In genomic region chr11:60169264-60169915, GRCh38 we compare ENCODE assay signal across 8 cellular contexts. TPM values are rescaled to one million over a fixed set of nuclear protein-coding genes. Genes with fewer than 3 reads are reported as not detected.
DNase-seq lines count a peak whose midpoint lies in the region; ATAC-seq, FAIRE-seq and TF ChIP-seq lines count a peak whose summit lies in the region.
"Had no signal": no experiment of that assay in that cellular context is flagged by ENCODE, and none has a peak within 500 bp of the region (broad histone marks: within the 10 kb centered on the region; RNA-seq: fewer than 3 reads in every experiment).

No MANE protein-coding gene starts in this region.

- CTCF ChIA-PET in OCI-LY7 (lab: Charles Lee; ENCODE audit: unreplicated experiment): no interaction called here

- TF ChIP-seq POLR2A in H54 (IDR thresholded peaks at IDR 0.05; ENCODE audit: low read depth, low read length): no peak

- H3K79me2 ChIP-seq in OCI-LY7 (ENCODE audit: insufficient read depth, low read depth, low read length): no peaks in the 10 kb centered on the region

- no peak for ATAC-seq in GM21367 (IDR thresholded peaks at IDR 0.05; ENCODE audit: unreplicated experiment)

- peaks cover 20% of the 10 kb centered on the region; the same call in 1 of the 2 replicates for H3K9me3 ChIP-seq in OCI-LY7 (ENCODE audit: low read length)
- peaks cover 2% of the 10 kb centered on the region for H3K9me3 ChIP-seq in small intestine (ENCODE audit: control insufficient read depth, low read depth)

- TF ChIP-seq CTCF in OCI-LY7 (conservative IDR thresholded peaks at IDR 0.05; ENCODE audit: low read length): peak; percentile 58

- H3K36me3 ChIP-seq in OCI-LY7 (ENCODE audit: insufficient read depth, low read length): no peaks in the 10 kb centered on the region
- H3K36me3 ChIP-seq in small intestine (ENCODE audit: control insufficient read depth in 2 of 2, insufficient read depth in 2 of 2, low read length in 2 of 2): no peaks in the 10 kb centered on the region

- intact Hi-C loops in OCI-LY7 (cut with micrococcal nuclease; ENCODE audit: unreplicated experiment): no loop called here

- H3K4me3 ChIP-seq in OCI-LY7 (ENCODE audit: low read depth, low read length, poor library complexity, severe bottlenecking) (no peak overlapping the region), small intestine (ENCODE audit: low read depth in 1 of 2, low read length in 2 of 2) (no peak overlapping the region)

- H2AFZ ChIP-seq in OCI-LY7 (ENCODE audit: low read length): no peak overlapping the region

- H3K9me2 ChIP-seq in OCI-LY7 (ENCODE audit: insufficient read depth, low read length): no peaks in the 10 kb centered on the region

- no peak overlapping the region for H3K4me2 ChIP-seq in OCI-LY7 (ENCODE audit: low read length)

- POLR2A ChIA-PET in OCI-LY7 (lab: Charles Lee): interaction anchor here (0.7 kb wide), 1 partner anchor 194 kb away, joined by 3 read pairs; no protein-coding TSS in a partner anchor

- no peaks in the 10 kb centered on the region for H4K20me1 ChIP-seq in OCI-LY7 (ENCODE audit: insufficient read depth, low read length)

- H3K27ac ChIP-seq in OCI-LY7 (ENCODE audit: low read depth, low read length, poor library complexity, severe bottlenecking) (no peak overlapping the region), small intestine (ENCODE audit: low read depth in 1 of 2, low read length in 1 of 2) (no peak overlapping the region)

- H3K27me3 ChIP-seq in small intestine (ENCODE audit: control insufficient read depth in 2 of 2, insufficient read depth in 2 of 2, low read length in 2 of 2): no peaks in the 10 kb centered on the region

- FAIRE-seq in H54 (lab: Jason Lieb, UNC) (peak; percentile 80), small intestine (lab: Jason Lieb, UNC) (no peak)

- no peaks in the 10 kb centered on the region for H3K4me1 ChIP-seq in OCI-LY7 (ENCODE audit: insufficient read depth, low read length, poor library complexity, severe bottlenecking)
- H3K4me1 ChIP-seq in small intestine (ENCODE audit: control insufficient read depth in 2 of 2, insufficient read depth in 1 of 2, low read depth in 1 of 2, low read length in 1 of 2): no peaks in the 10 kb centered on the region

- WGBS in small intestine, 3 donors: 77 to 81% (median 80%) methylated on average over 6 of the region's 6 CpGs

- no TSS peak for BruUV-seq in OCI-LY7 (replicated peaks; lab: Mats Ljungman, UMichigan)

- DNase-seq in H54 (ENCODE audit: insufficient read length, low spot score) (peak; percentile 6), OCI-LY7 (ENCODE audit: low spot score) (peak; percentile 77), glomerular endothelial cell (ENCODE audit: extremely low read depth, low read depth, low spot score) (peak; percentile 99), small intestine (peak; percentile 10), NCI-H146 (lab: John Stamatoyannopoulos, UW) (no peak), mesenteric fat pad (ENCODE audit: low spot score) (no peak)
- DNase-seq: NCI-H2107 had no signal

RNA-seq across cellular contexts. Expression of gene MS4A6A, which starts 13.5 kb away (rescaled TPM):
- not detected in 2 replicates for total RNA-seq in OCI-LY7 (2014; rRNA removed; shearing (Covaris generic))
- total RNA-seq in OCI-LY7 (2022) (not detected in 2 replicates), glomerular endothelial cell (2.9 and 7.5 TPM in 2 replicates), mesenteric fat pad (196 TPM)
- 10 to 100 TPM in 2 of 3 donors, 1 to 10 TPM in 1; 7.6 to 74.3 (median 71.1) TPM for polyA plus RNA-seq in small intestine

Comparison
In these comparisons a context has a peak if more than half of its experiments do, and no peak if none do; other contexts are left out.
1. DNase-seq: peak in H54 (single experiment), OCI-LY7 (single experiment), glomerular endothelial cell (single experiment) and small intestine (single experiment); none in NCI-H146 (single experiment) and mesenteric fat pad (single experiment).
2. RNA of gene MS4A6A, which starts 13.5 kb away (total RNA-seq): 196 TPM in mesenteric fat pad (single experiment); 2.9 to 7.5 TPM in glomerular endothelial cell and not detected in OCI-LY7; every median in the first group is over 10 times any median in the second.